Comparison of ENCODE assay signal across 10 cellular contexts in genomic region chr1:158017800-158018595, GRCh38. TPM values are rescaled to one million over a fixed set of nuclear protein-coding genes. Genes with fewer than 3 reads are reported as not detected.
A peak's percentile ranks its signal among the peaks of the same experiment; 100 is the strongest.
DNase-seq lines count a peak whose midpoint lies in the region; ATAC-seq and TF ChIP-seq lines count a peak whose summit lies in the region.
"Had no signal": no experiment of that assay in that cellular context is flagged by ENCODE, and none has a peak within 500 bp of the region (broad histone marks: within the 10 kb centered on the region; RNA-seq: fewer than 3 reads in every experiment).

No MANE protein-coding gene starts in this region.

- H3K27ac ChIP-seq in ACC112 (ENCODE audit: low read depth, low read length) = peak overlapping the region; percentile 96
- H3K27ac ChIP-seq in RWPE2 (ENCODE audit: poor library complexity, severe bottlenecking) = peak overlapping the region; percentile 98

- no peaks in the 10 kb centered on the region for H3K9me3 ChIP-seq in RWPE2 (ENCODE audit: severe bottlenecking)

- TF ChIP-seq CTCF in RWPE2 (IDR thresholded peaks at IDR 0.05; ENCODE audit: poor library complexity, severe bottlenecking) = no peak
- no peak for TF ChIP-seq CTCF in fibroblast of the aortic adventitia (IDR thresholded peaks at IDR 0.05; ENCODE audit: insufficient read depth, low read length)
- no peak for TF ChIP-seq CTCF in progenitor cell of endocrine pancreas (IDR thresholded peaks at IDR 0.05; ENCODE audit: unreplicated experiment)
- no peak for TF ChIP-seq CTCF in CD14-positive monocyte (IDR thresholded peaks at IDR 0.05)

- intact Hi-C loops in CD14-positive monocyte (cut with micrococcal nuclease) = no loop called here

- H3K4me1 Mint-ChIP-seq in progenitor cell of endocrine pancreas (ENCODE audit: low read depth) (peaks cover 50% of the 10 kb centered on the region), CD14-positive monocyte (peaks cover 7% of the 10 kb centered on the region)

- H3K36me3 ChIP-seq in ACC112 (ENCODE audit: insufficient read depth, low read length) = no peaks in the 10 kb centered on the region
- H3K36me3 ChIP-seq in RWPE2 (ENCODE audit: low read depth) = no peaks in the 10 kb centered on the region

- H3K79me2 ChIP-seq in ACC112 (ENCODE audit: control insufficient read depth, insufficient read depth, low read length, unreplicated experiment) = peaks cover 79% of the 10 kb centered on the region

- H3K4me1 ChIP-seq in ACC112 (ENCODE audit: control insufficient read depth, insufficient read depth, low read length, unreplicated experiment) (peaks cover 71% of the 10 kb centered on the region), RWPE2 (ENCODE audit: insufficient read depth, poor library complexity, severe bottlenecking) (peaks cover 78% of the 10 kb centered on the region)

- H3K4me3 ChIP-seq in ACC112 (ENCODE audit: low read depth, low read length) (no peak overlapping the region), RWPE2 (ENCODE audit: severe bottlenecking) (no peak overlapping the region), fibroblast of the aortic adventitia (ENCODE audit: low read depth, low read length) (no peak overlapping the region)

- H3K27ac Mint-ChIP-seq in progenitor cell of endocrine pancreas = peak overlapping the region; percentile 88
- H3K27ac Mint-ChIP-seq in CD14-positive monocyte = peak overlapping the region in 2 of 7 donors; percentile 14 to 15

- H3K4me3 Mint-ChIP-seq in progenitor cell of endocrine pancreas (ENCODE audit: low read depth) = no peak overlapping the region
- H3K4me3 Mint-ChIP-seq in CD14-positive monocyte = no peak overlapping the region

- H3K9me3 Mint-ChIP-seq in progenitor cell of endocrine pancreas (ENCODE audit: low read depth) = no peaks in the 10 kb centered on the region
- peaks cover 0 to 1% (median 0%) of the 10 kb centered on the region in 7 donors for H3K9me3 Mint-ChIP-seq in CD14-positive monocyte

- H2AFZ ChIP-seq in ACC112 (ENCODE audit: low read length, unreplicated experiment) = no peak overlapping the region

- H3K27me3 Mint-ChIP-seq in progenitor cell of endocrine pancreas (no peaks in the 10 kb centered on the region), CD14-positive monocyte (ENCODE audit: low read depth in 3 of 3) (peaks cover 6 to 11% (median 8%) of the 10 kb centered on the region in 3 donors)

- ATAC-seq in RWPE2 (ENCODE audit: low read depth) = no peak

- no peaks in the 10 kb centered on the region for H3K27me3 ChIP-seq in ACC112 (ENCODE audit: insufficient read depth, low read length)
- H3K27me3 ChIP-seq in RWPE2 (ENCODE audit: insufficient read depth, poor library complexity, severe bottlenecking) = no peaks in the 10 kb centered on the region

- H3K36me3 Mint-ChIP-seq in progenitor cell of endocrine pancreas (ENCODE audit: insufficient read depth) (peaks cover 2% of the 10 kb centered on the region), CD14-positive monocyte (no peaks in the 10 kb centered on the region)

- DNase-seq in RWPE2 (ENCODE audit: low spot score) = no peak
- DNase-seq in fibroblast of the aortic adventitia (ENCODE audit: low read depth) = peak; percentile 61
- no peak for DNase-seq in progenitor cell of endocrine pancreas (ENCODE audit: low spot score, unreplicated experiment)
- no peak for DNase-seq in NCI-H82 (lab: John Stamatoyannopoulos, UW)
- no peak for DNase-seq in NCI-H1694 (lab: John Stamatoyannopoulos, UW)
- DNase-seq in ureter (ENCODE audit: low spot score) = no peak
- DNase-seq in CD14-positive monocyte (ENCODE audit: low spot score) = no peak
- DNase-seq: KBM-7, occipital lobe had no signal

RNA-seq across cellular contexts. Expression of gene KIRREL1, which starts 24.6 kb away (rescaled TPM):
- total RNA-seq in fibroblast of the aortic adventitia (ENCODE audit: low replicate concordance) = 96.8 and 96.9 TPM in 2 replicates
- 43.8 and 46.3 TPM in 2 replicates for total RNA-seq in progenitor cell of endocrine pancreas
- total RNA-seq in ureter = 19.7 TPM
- polyA plus RNA-seq in CD14-positive monocyte = not detected
